9 cellular contexts compared by ENCODE assay signal in genomic region chr2:191217580-191217979, GRCh38. TPM values are rescaled to one million over a fixed set of nuclear protein-coding genes. Genes with fewer than 3 reads are reported as not detected.
DNase-seq lines count a peak whose midpoint lies in the region; ATAC-seq, FAIRE-seq and TF ChIP-seq lines count a peak whose summit lies in the region.
"Had no signal": no experiment of that assay in that cellular context is flagged by ENCODE, and none has a peak within 500 bp of the region (broad histone marks: within the 10 kb centered on the region; RNA-seq: fewer than 3 reads in every experiment).

No MANE protein-coding gene starts in this region.

- H3K36me3 ChIP-seq in HUES48 (ENCODE audit: control insufficient read depth, insufficient read depth, low read length) (no peaks in the 10 kb centered on the region), keratinocyte (ENCODE audit: control insufficient read depth in 2 of 2, extremely low read depth in 1 of 2, insufficient read depth in 2 of 2, low read length in 2 of 2) (no peaks in the 10 kb centered on the region), WERI-Rb-1 (no peaks in the 10 kb centered on the region)
- H3K36me3 ChIP-seq: lower lobe of right lung had no signal

- H3K4me2 ChIP-seq in keratinocyte (ENCODE audit: control insufficient read depth, extremely low read depth, insufficient read depth, low read depth, low read length) = peak overlapping the region; percentile 9

- H3K9me3 ChIP-seq in HUES48 (ENCODE audit: control insufficient read depth, insufficient read depth, low read length) (no peaks in the 10 kb centered on the region), keratinocyte (ENCODE audit: control insufficient read depth, low read depth, low read length) (no peaks in the 10 kb centered on the region), WERI-Rb-1 (ENCODE audit: severe bottlenecking) (no peaks in the 10 kb centered on the region)
- H3K9me3 ChIP-seq: lower lobe of right lung had no signal

- H3K9ac ChIP-seq in HUES48 (ENCODE audit: low read depth, low read length) (peak overlapping the region; percentile 42; the same call in 1 of the 2 replicates), keratinocyte (ENCODE audit: control insufficient read depth, extremely low read depth, insufficient read depth, low read length) (peak overlapping the region; percentile 43)

- DNase-seq in DMS53 (lab: John Stamatoyannopoulos, UW) (peak; percentile 83), astrocyte of the hippocampus (ENCODE audit: low read depth, low spot score) (peak; percentile 59), keratinocyte (ENCODE audit: low read depth, low spot score) (no peak), WERI-Rb-1 (no peak)
- no peak for DNase-seq in stimulated activated CD4-positive, alpha-beta T cell treated with anti-CD3 and anti-CD28 coated beads, Interleukin-15, amount 100 ng/mL, for 24 hours
- DNase-seq in activated CD8-positive, alpha-beta memory T cell treated with anti-CD3 and anti-CD28 coated beads for 24 hours = no peak
- DNase-seq: lower lobe of right lung had no signal

- peak; percentile 74 for FAIRE-seq in keratinocyte (lab: Jason Lieb, UNC)

- H3K9me1 ChIP-seq in keratinocyte (ENCODE audit: control insufficient read depth, extremely low read depth, insufficient read depth, low read length) = no peaks in the 10 kb centered on the region

- dilution Hi-C loops in keratinocyte (cut with MboI; ENCODE audit: extremely low pct_ligation_motif_present, low sequenced_read_pairs) = no loop called here

- H3K27me3 ChIP-seq in HUES48 (ENCODE audit: control insufficient read depth, insufficient read depth, low read length) (no peaks in the 10 kb centered on the region), keratinocyte (ENCODE audit: control insufficient read depth, extremely low read depth, insufficient read depth, low read length) (no peaks in the 10 kb centered on the region), WERI-Rb-1 (ENCODE audit: insufficient read depth, low read depth, severe bottlenecking) (no peaks in the 10 kb centered on the region)

- no peak overlapping the region for H3K27ac ChIP-seq in HUES48 (ENCODE audit: low read depth, low read length)
- peak overlapping the region; percentile 75 for H3K27ac ChIP-seq in keratinocyte (ENCODE audit: control insufficient read depth, insufficient read depth, low read length)
- H3K27ac ChIP-seq in WERI-Rb-1 = no peak overlapping the region

- no peak for ATAC-seq in HG03280 (IDR thresholded peaks at IDR 0.05; ENCODE audit: unreplicated experiment)

- peaks cover 12% of the 10 kb centered on the region for H3K4me1 ChIP-seq in HUES48 (ENCODE audit: control insufficient read depth, insufficient read depth, low read length)
- peaks cover 44% of the 10 kb centered on the region for H3K4me1 ChIP-seq in keratinocyte (ENCODE audit: control insufficient read depth, extremely low read depth, insufficient read depth, low read length)

- H3K79me2 ChIP-seq in keratinocyte (ENCODE audit: control insufficient read depth, insufficient read depth, low read length) = no peaks in the 10 kb centered on the region

- no peak overlapping the region for H2AFZ ChIP-seq in keratinocyte (ENCODE audit: control insufficient read depth, low read length)

- H4K20me1 ChIP-seq in keratinocyte (ENCODE audit: control insufficient read depth, extremely low read depth, insufficient read depth, low read length) = no peaks in the 10 kb centered on the region

- TF ChIP-seq CTCF in keratinocyte (optimal IDR thresholded peaks at IDR 0.05 in 1 of 3, IDR thresholded peaks at IDR 0.05 in 1 of 3, conservative IDR thresholded peaks at IDR 0.05 in 1 of 3; ENCODE audit: extremely low read depth in 1 of 3, insufficient read depth in 2 of 3, low read length in 3 of 3) (no peak), WERI-Rb-1 (IDR thresholded peaks at IDR 0.05; ENCODE audit: low read depth, low read length) (no peak)

- H3K4me3 ChIP-seq in HUES48 (ENCODE audit: low read depth, low read length) = no peak overlapping the region
- H3K4me3 ChIP-seq in keratinocyte (ENCODE audit: control insufficient read depth in 2 of 3, extremely low read depth in 1 of 3, insufficient read depth in 2 of 3, low read depth in 1 of 3, low read length in 3 of 3) = no peak overlapping the region
- no peak overlapping the region for H3K4me3 ChIP-seq in WERI-Rb-1 (ENCODE audit: low read depth, low read length)
- H3K4me3 ChIP-seq: lower lobe of right lung had no signal

RNA-seq across cellular contexts. Expression of gene MYO1B, which starts 27.6 kb away (rescaled TPM):
- polyA plus RNA-seq in keratinocyte = 178 to 277 TPM (median 204 TPM) in 3 replicates
- 98.6 TPM for polyA plus RNA-seq in keratinocyte (2011; ENCODE audit: low read depth)
- polyA plus RNA-seq in keratinocyte (2011; cell fraction: cytosol; rRNA removed) = 119 and 264 TPM in 2 replicates
- polyA plus RNA-seq in keratinocyte (2011; cell fraction: nucleus; rRNA removed) = 200 and 258 TPM in 2 replicates
- polyA plus RNA-seq in keratinocyte (2012; ENCODE audit: low replicate concordance) = 82.0 and 167 TPM in 2 replicates
- 89.3 to 345 TPM (median 245 TPM) in 3 replicates for polyA minus RNA-seq in keratinocyte
- 288 TPM for polyA minus RNA-seq in keratinocyte (2011; cell fraction: cytosol; rRNA and poly(A)+ RNA removed)
- polyA minus RNA-seq in keratinocyte (2011; cell fraction: nucleus; rRNA and poly(A)+ RNA removed) = 261 and 560 TPM in 2 replicates

Comparison
In these comparisons a context has a peak if more than half of its experiments do, and no peak if none do; other contexts are left out.
1. DNase-seq: peak in DMS53 (single experiment) and astrocyte of the hippocampus (single experiment); none in keratinocyte (single experiment), WERI-Rb-1 (single experiment), stimulated activated CD4-positive, alpha-beta T cell treated with anti-CD3 and anti-CD28 coated beads, Interleukin-15, amount 100 ng/mL, for 24 hours (single experiment) and activated CD8-positive, alpha-beta memory T cell treated with anti-CD3 and anti-CD28 coated beads for 24 hours (single experiment).